ENCODE assay signal across 14 cellular contexts in the genomic region with DNA sequence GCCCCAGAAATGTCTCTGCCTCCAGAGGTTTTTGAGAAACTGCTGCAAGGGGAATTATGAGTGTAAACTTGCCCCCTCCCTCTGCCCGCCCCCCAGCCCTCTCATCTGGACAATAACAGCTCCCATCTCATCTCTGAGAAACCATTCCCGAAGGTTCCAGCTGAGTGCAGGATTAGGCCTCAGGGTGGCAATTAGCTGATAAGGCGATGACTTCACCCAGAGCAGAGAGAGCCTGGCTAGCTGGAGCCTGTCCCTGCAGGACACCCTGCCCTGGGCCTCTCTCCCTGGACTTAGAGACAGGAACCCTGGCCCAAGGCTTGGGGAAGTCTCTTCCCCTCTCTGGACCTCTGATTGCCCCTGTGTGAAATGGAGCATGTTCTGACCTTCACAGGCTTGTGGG. TPM values are rescaled to one million over a fixed set of nuclear protein-coding genes. Genes with fewer than 3 reads are reported as not detected.
A peak's percentile ranks its signal among the peaks of the same experiment; 100 is the strongest.
DNase-seq lines count a peak whose midpoint lies in the region; ATAC-seq and TF ChIP-seq lines count a peak whose summit lies in the region.
"Had no signal": no experiment of that assay in that cellular context is flagged by ENCODE, and none has a peak within 500 bp of the region (broad histone marks: within the 10 kb centered on the region; RNA-seq: fewer than 3 reads in every experiment).

No MANE protein-coding gene starts in this region.

- H3K4me2 ChIP-seq in GM23338 (no peak overlapping the region), trophoblast cell (ENCODE audit: low read length) (peak overlapping the region; percentile 5)
- H3K4me2 ChIP-seq: BLaER1 treated with 17β-estradiol and CSF1 and Interleukin-3, amounts not matched to agents 10 nM and 100 nM had no signal

- POLR2A ChIA-PET in RWPE1 (lab: Yijun Ruan, JAX; ENCODE audit: low non-redundant PET) = interaction anchor here (0.5 to 0.7 kb wide), 3 partner anchors 58 to 279 kb away, joined by 5 to 11 read pairs (median 5); no protein-coding TSS in a partner anchor

- no peak overlapping the region for H4K8ac ChIP-seq in trophoblast cell (ENCODE audit: low read depth, low read length)

- H3K27ac ChIP-seq in GM23338 (ENCODE audit: low read depth) (no peak overlapping the region), RWPE1 (peak overlapping the region; percentile 23), trophoblast cell (ENCODE audit: low read depth, low read length) (peak overlapping the region; percentile 99)
- H3K27ac ChIP-seq: BLaER1 treated with 17β-estradiol and CSF1 and Interleukin-3, amounts not matched to agents 10 nM and 100 nM had no signal

- H3K18ac ChIP-seq in trophoblast cell (ENCODE audit: low read length) = no peak overlapping the region

- DNase-seq in GM23338 (ENCODE audit: low spot score) (no peak), RWPE1 (ENCODE audit: low spot score) (peak; percentile 63), Right ventricle myocardium inferior (ENCODE audit: missing footprints) (no peak), trophoblast cell (peak; percentile 83 to 84), GM19238 (ENCODE audit: insufficient read length, low spot score) (no peak), NCI-H1694 treated with DMSO at 0.1 percent for 48 hours (lab: John Stamatoyannopoulos, UW) (no peak), NCI-H1436 treated with DMSO at 0.1 percent for 48 hours (lab: John Stamatoyannopoulos, UW) (no peak)
- no peak for DNase-seq in T-helper 2 cell treated with Interferon-gamma antibody and Interleukin-4, amounts not matched to agents 5 μg/mL and 100 μg/mL, for 36 hours (ENCODE audit: low spot score)
- DNase-seq: activated CD4-positive, alpha-beta T cell treated with anti-CD3 and anti-CD28 coated beads for 36 hours; activated effector memory CD4-positive, alpha-beta T cell treated with Interleukin-2 at 50 U/mL for 16 hours; GDM1; stimulated activated CD8-positive, alpha-beta memory T cell treated with anti-CD3 and anti-CD28 coated beads, Interleukin-4, amount 100 ng/mL, for 48 hours had no signal

- H3K4me3 Mint-ChIP-seq in GM23338 = no peak overlapping the region
- H3K4me3 Mint-ChIP-seq in T-helper 2 cell treated with Interferon-gamma antibody and Interleukin-4, amounts not matched to agents 5 μg/mL and 100 μg/mL, for 36 hours = no peak overlapping the region
- H3K4me3 Mint-ChIP-seq: activated CD4-positive, alpha-beta T cell treated with anti-CD3 and anti-CD28 coated beads for 36 hours; central memory CD8-positive, alpha-beta T cell had no signal

- H3K4me3 ChIP-seq in GM23338 = no peak overlapping the region
- no peak overlapping the region for H3K4me3 ChIP-seq in trophoblast cell (ENCODE audit: low read depth, low read length)
- H3K4me3 ChIP-seq: BLaER1 treated with 17β-estradiol and CSF1 and Interleukin-3, amounts not matched to agents 10 nM and 100 nM had no signal

- H2BK5ac ChIP-seq in trophoblast cell (ENCODE audit: low read depth, low read length, poor library complexity) = peak overlapping the region; percentile 90

- H2AFZ ChIP-seq in GM23338 = peak overlapping the region; percentile 23; the same call in 1 of the 2 replicates
- H2AFZ ChIP-seq in trophoblast cell (ENCODE audit: insufficient read depth, low read length, poor library complexity) = no peak overlapping the region

- H3K79me2 ChIP-seq in GM23338 (replicated peaks; ENCODE audit: insufficient read depth) (no peaks in the 10 kb centered on the region), trophoblast cell (ENCODE audit: control insufficient read depth, insufficient read depth, low read length, poor library complexity) (peaks cover 13% of the 10 kb centered on the region)

- peak overlapping the region; percentile 14 for H3K14ac ChIP-seq in trophoblast cell (ENCODE audit: low read length)

- no peak overlapping the region for H3K4ac ChIP-seq in trophoblast cell (ENCODE audit: low read depth, low read length)

- H3K9ac ChIP-seq in trophoblast cell (ENCODE audit: low read length) = peak overlapping the region; percentile 0
- H3K9ac ChIP-seq: BLaER1 treated with 17β-estradiol and CSF1 and Interleukin-3, amounts not matched to agents 10 nM and 100 nM had no signal

- no peak overlapping the region for H3K27ac Mint-ChIP-seq in GM23338
- no peak overlapping the region for H3K27ac Mint-ChIP-seq in T-helper 2 cell treated with Interferon-gamma antibody and Interleukin-4, amounts not matched to agents 5 μg/mL and 100 μg/mL, for 36 hours
- H3K27ac Mint-ChIP-seq: activated CD4-positive, alpha-beta T cell treated with anti-CD3 and anti-CD28 coated beads for 36 hours had no signal

- peaks cover 14% of the 10 kb centered on the region for H3K4me1 ChIP-seq in GM23338 (ENCODE audit: insufficient read depth)
- H3K4me1 ChIP-seq in trophoblast cell (ENCODE audit: control insufficient read depth in 1 of 2, insufficient read depth in 2 of 2, low read length in 2 of 2) = peaks cover 40 to 46% of the 10 kb centered on the region in 2 experiments
- H3K4me1 ChIP-seq: BLaER1 treated with 17β-estradiol and CSF1 and Interleukin-3, amounts not matched to agents 10 nM and 100 nM had no signal

- no peak overlapping the region for H3K23ac ChIP-seq in trophoblast cell (ENCODE audit: low read length)

- no peaks in the 10 kb centered on the region for H3K9me3 Mint-ChIP-seq in GM23338
- H3K9me3 Mint-ChIP-seq in T-helper 2 cell treated with Interferon-gamma antibody and Interleukin-4, amounts not matched to agents 5 μg/mL and 100 μg/mL, for 36 hours = no peaks in the 10 kb centered on the region
- H3K9me3 Mint-ChIP-seq: central memory CD8-positive, alpha-beta T cell had no signal

- TF ChIP-seq CTCF in GM23338 (conservative IDR thresholded peaks at IDR 0.05; ENCODE audit: low read depth in 2 of 2) (no peak), RWPE1 (conservative IDR thresholded peaks at IDR 0.05; ENCODE audit: low read depth) (no peak)

- CTCF ChIA-PET in RWPE1 (lab: Yijun Ruan, JAX) = interaction anchor here (0.7 to 1.3 kb wide), 4 partner anchors 10 to 57 kb away, joined by 3 to 4 read pairs (median 4); no protein-coding TSS in a partner anchor

- H2BK12ac ChIP-seq in trophoblast cell (ENCODE audit: low read length) = peak overlapping the region; percentile 19

- H3K27me3 Mint-ChIP-seq in GM23338 (ENCODE audit: insufficient read depth, low read depth, poor library complexity) = peaks cover 18% of the 10 kb centered on the region
- peaks cover 25% of the 10 kb centered on the region for H3K27me3 Mint-ChIP-seq in T-helper 2 cell treated with Interferon-gamma antibody and Interleukin-4, amounts not matched to agents 5 μg/mL and 100 μg/mL, for 36 hours (ENCODE audit: low read depth)

- H4K12ac ChIP-seq in trophoblast cell (ENCODE audit: low read depth, low read length) = no peak overlapping the region

- H4K20me1 ChIP-seq in GM23338 (replicated peaks; ENCODE audit: insufficient read depth) = no peaks in the 10 kb centered on the region
- H4K20me1 ChIP-seq: BLaER1 treated with 17β-estradiol and CSF1 and Interleukin-3, amounts not matched to agents 10 nM and 100 nM had no signal

- no peaks in the 10 kb centered on the region for H3K9me3 ChIP-seq in trophoblast cell (ENCODE audit: insufficient read depth, low read depth, low read length)

- H3K36me3 ChIP-seq in GM23338 (ENCODE audit: insufficient read depth) (no peaks in the 10 kb centered on the region), trophoblast cell (ENCODE audit: control insufficient read depth in 1 of 2, insufficient read depth in 2 of 2, low read length in 2 of 2) (no peaks in the 10 kb centered on the region)
- H3K36me3 ChIP-seq: BLaER1 treated with 17β-estradiol and CSF1 and Interleukin-3, amounts not matched to agents 10 nM and 100 nM had no signal

- no CpG with 5 or more reads among the region's 3 CpGs for WGBS in trophoblast cell (ENCODE audit: extremely low coverage, insufficient coverage, insufficient read length)

- 0 out of 2 replicates have a peak, but pooled peaks cover 4% of the 10 kb centered on the region for H3F3A ChIP-seq in GM23338 (replicated peaks; ENCODE audit: low read depth)

- peak overlapping the region; percentile 96 for H4K91ac ChIP-seq in trophoblast cell (ENCODE audit: low read depth, low read length)

- H3K4me1 Mint-ChIP-seq in GM23338 = peaks cover 20% of the 10 kb centered on the region
- no peaks in the 10 kb centered on the region for H3K4me1 Mint-ChIP-seq in T-helper 2 cell treated with Interferon-gamma antibody and Interleukin-4, amounts not matched to agents 5 μg/mL and 100 μg/mL, for 36 hours (ENCODE audit: low read depth)
- H3K4me1 Mint-ChIP-seq: activated CD4-positive, alpha-beta T cell treated with anti-CD3 and anti-CD28 coated beads for 36 hours; central memory CD8-positive, alpha-beta T cell had no signal

- ATAC-seq in GM23338 (no peak), Right ventricle myocardium inferior (peak; percentile 79)
- ATAC-seq: activated CD4-positive, alpha-beta T cell treated with anti-CD3 and anti-CD28 coated beads for 36 hours had no signal

- intact Hi-C loops in Right ventricle myocardium inferior (cut with DNase I) = loop anchor here (5.0 kb wide), 1 partner anchor 56 kb away; no protein-coding TSS in a partner anchor

- no peaks in the 10 kb centered on the region for H3K9me2 ChIP-seq in GM23338 (ENCODE audit: insufficient read depth)

- H3K36me3 Mint-ChIP-seq in GM23338 (ENCODE audit: low read depth) = no peaks in the 10 kb centered on the region
- no peaks in the 10 kb centered on the region for H3K36me3 Mint-ChIP-seq in T-helper 2 cell treated with Interferon-gamma antibody and Interleukin-4, amounts not matched to agents 5 μg/mL and 100 μg/mL, for 36 hours (ENCODE audit: low read depth)

- peaks cover 71% of the 10 kb centered on the region for H3K79me1 ChIP-seq in trophoblast cell (ENCODE audit: low read length)

- H3K27me3 ChIP-seq in GM23338 (ENCODE audit: insufficient read depth) (peaks cover 24% of the 10 kb centered on the region), trophoblast cell (ENCODE audit: insufficient read depth, low read length) (no peaks in the 10 kb centered on the region)

- no peak overlapping the region for H2AK5ac ChIP-seq in trophoblast cell (ENCODE audit: low read length)

- H2BK120ac ChIP-seq in trophoblast cell (ENCODE audit: insufficient read depth, low read length, poor library complexity) = peak overlapping the region; percentile 79

TF ChIP-seq in GM23338, 12 proteins besides CTCF, POLR2A, EP300 and RAD21 (continues in another document):
- TF ChIP-seq STAT1 (IDR thresholded peaks at IDR 0.05; ENCODE audit: unreplicated experiment) (no peak), JUNB (IDR thresholded peaks at IDR 0.05; ENCODE audit: unreplicated experiment) (no peak)
- TF ChIP-seq, protein P1, sequence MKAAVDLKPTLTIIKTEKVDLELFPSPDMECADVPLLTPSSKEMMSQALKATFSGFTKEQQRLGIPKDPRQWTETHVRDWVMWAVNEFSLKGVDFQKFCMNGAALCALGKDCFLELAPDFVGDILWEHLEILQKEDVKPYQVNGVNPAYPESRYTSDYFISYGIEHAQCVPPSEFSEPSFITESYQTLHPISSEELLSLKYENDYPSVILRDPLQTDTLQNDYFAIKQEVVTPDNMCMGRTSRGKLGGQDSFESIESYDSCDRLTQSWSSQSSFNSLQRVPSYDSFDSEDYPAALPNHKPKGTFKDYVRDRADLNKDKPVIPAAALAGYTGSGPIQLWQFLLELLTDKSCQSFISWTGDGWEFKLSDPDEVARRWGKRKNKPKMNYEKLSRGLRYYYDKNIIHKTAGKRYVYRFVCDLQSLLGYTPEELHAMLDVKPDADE (IDR thresholded peaks at IDR 0.05) = no peak

RNA-seq across cellular contexts. Expression of a gene that starts 45.7 kb away (rescaled TPM):
- total RNA-seq in GM23338 (2014; rRNA removed; shearing (Covaris generic)) = not detected in 2 replicates
- polyA plus RNA-seq in GM23338 (2016; fragmentation: Nextera tagmentation; extraction: Ambion mirVana) = not detected in 2 replicates
- 29.8 TPM for total RNA-seq in Right ventricle myocardium inferior
- 1,543 and 1,644 TPM in 2 replicates for polyA plus RNA-seq in trophoblast cell (2013)
- total RNA-seq: activated CD4-positive, alpha-beta T cell treated with anti-CD3 and anti-CD28 coated beads for 36 hours had no signal

Comparison
In these comparisons a context has a peak if more than half of its experiments do, and no peak if none do; other contexts are left out.
1. DNase-seq: peak in RWPE1 (single experiment) and trophoblast cell (2 of 2); none in GM23338 (single experiment), Right ventricle myocardium inferior (single experiment), GM19238 (single experiment), NCI-H1694 treated with DMSO at 0.1 percent for 48 hours (single experiment), T-helper 2 cell treated with Interferon-gamma antibody and Interleukin-4, amounts not matched to agents 5 μg/mL and 100 μg/mL, for 36 hours (single experiment) and NCI-H1436 treated with DMSO at 0.1 percent for 48 hours (single experiment).
2. RNA of a gene that starts 45.7 kb away (total RNA-seq): 29.8 TPM in Right ventricle myocardium inferior (single experiment); not detected in GM23338; every median in the first group is over 10 times any median in the second.